In genomic region chr4:182923796-182924365, GRCh38 we compare ENCODE assay signal across 20 cellular contexts.
"Had no signal": no experiment of that assay in that cellular context is flagged by ENCODE, and none has a peak within 500 bp of the region (broad histone marks: within the 10 kb centered on the region; RNA-seq: fewer than 3 reads in every experiment).

No MANE protein-coding gene starts in this region.

- H3K9me3 ChIP-seq: colonic mucosa, esophagus squamous epithelium, gastrocnemius medialis, heart right ventricle, left lung, lower lobe of right lung, mucosa of descending colon had no signal

- DNase-seq: colonic mucosa; cortex of kidney; effector CD8-positive, alpha-beta T cell; effector memory CD8-positive, alpha-beta T cell; endodermal cell; esophagus squamous epithelium; foreskin melanocyte; gastrocnemius medialis; glutamatergic neuron; head of caudate nucleus; heart right ventricle; hippocampal formation; left cardiac atrium; left lung; left ventricle myocardium superior; lower lobe of right lung; mucosa of descending colon; naive B cell had no signal

- H3K4me3 ChIP-seq: colonic mucosa, esophagus squamous epithelium, gastrocnemius medialis, heart right ventricle, left lung, lower lobe of right lung, mucosa of descending colon had no signal

- H3K27ac ChIP-seq: colonic mucosa, epithelial cell of prostate, esophagus squamous epithelium, gastrocnemius medialis, heart right ventricle, left lung, lower lobe of right lung had no signal

- H3K36me3 ChIP-seq: colonic mucosa, esophagus squamous epithelium, gastrocnemius medialis, heart right ventricle, left lung, lower lobe of right lung had no signal

- ATAC-seq: effector memory CD8-positive, alpha-beta T cell; esophagus mucosa; gastrocnemius medialis; heart right ventricle; left cardiac atrium; left lung; left ventricle myocardium superior; lower lobe of right lung; mucosa of descending colon had no signal

- H3K27me3 ChIP-seq: colonic mucosa, esophagus squamous epithelium, gastrocnemius medialis, left lung had no signal

- H3K4me1 ChIP-seq: colonic mucosa, esophagus squamous epithelium, gastrocnemius medialis, lower lobe of right lung had no signal
